8 cellular contexts compared by ENCODE assay signal in genomic region chr6:8102122-8102958, GRCh38.
A peak's percentile ranks its signal among the peaks of the same experiment; 100 is the strongest.
DNase-seq lines count a peak whose midpoint lies in the region; ATAC-seq and TF ChIP-seq lines count a peak whose summit lies in the region.

EEF1E1 (minus strand) TSS chr6:8102548; CDS start chr6:8102521, 27 bp downstream.

- peaks cover 9% of the 10 kb centered on the region for H3K36me3 ChIP-seq in OCI-LY3 (replicated peaks; ENCODE audit: low read depth, low read length)

- DNase-seq in DMS 273 treated with DMSO at 0.1 percent for 48 hours (lab: John Stamatoyannopoulos, UW) (peak; percentile 90), HuH-7.5 (ENCODE audit: low spot score) (peak; percentile 77), epidermal melanocyte (ENCODE audit: insufficient read length, low spot score) (peak; percentile 95), middle frontal gyrus (ENCODE audit: extremely low spot score, low spot score) (peak; percentile 82)
- DNase-seq in activated CD8-positive, alpha-beta memory T cell treated with anti-CD3 and anti-CD28 coated beads, Interleukin-2, amount 50 U/mL, for 48 hours, result peak; percentile 96
- peak; percentile 96 to 97 for DNase-seq in stimulated activated CD8-positive, alpha-beta memory T cell treated with anti-CD3 and anti-CD28 coated beads, Interleukin-2, amount 100 ng/mL, for 1 hour (ENCODE audit: low read depth in 2 of 2)

- H3K4me1 ChIP-seq in OCI-LY3 (ENCODE audit: low read length), result peaks cover 9% of the 10 kb centered on the region

- peak within 1 kb of the TSS; percentile 66 for H2AFZ ChIP-seq in OCI-LY3 (ENCODE audit: low read depth, low read length)

- H3K27ac ChIP-seq in OCI-LY3 (ENCODE audit: low read length), result peak within 1 kb of the TSS; percentile 3; the same call in 1 of the 2 replicates

- TF ChIP-seq CTCF in OCI-LY3 (IDR thresholded peaks at IDR 0.05; ENCODE audit: low read depth, low read length), result no peak

- H3K9me3 ChIP-seq in OCI-LY3 (ENCODE audit: insufficient read depth, low read length), result no peaks in the 10 kb centered on the region

- peaks cover 49% of the 10 kb centered on the region for H3K79me2 ChIP-seq in OCI-LY3 (ENCODE audit: low read length)

- H3K4me2 ChIP-seq in OCI-LY3 (ENCODE audit: low read length), result peak within 1 kb of the TSS; percentile 72

- peak; percentile 99 for ATAC-seq in GM21528 (IDR thresholded peaks at IDR 0.05; ENCODE audit: low FRiP score, unreplicated experiment)

- peaks cover 3% of the 10 kb centered on the region; the same call in 1 of the 2 replicates for H4K20me1 ChIP-seq in OCI-LY3 (ENCODE audit: insufficient read depth, low read length)

- peak within 1 kb of the TSS; percentile 88 for H3K4me3 ChIP-seq in OCI-LY3 (ENCODE audit: low read length)

- H3K27me3 ChIP-seq in OCI-LY3 (ENCODE audit: low read depth, low read length), result no peaks in the 10 kb centered on the region

- peak within 1 kb of the TSS; percentile 82 for H3K9ac ChIP-seq in OCI-LY3 (ENCODE audit: low read length)

Comparison
In these comparisons a context has a peak if more than half of its experiments do, and no peak if none do; other contexts are left out.
1. Peak in every context shown above with its lines: DNase-seq, ATAC-seq, H3K4me3 ChIP-seq and H3K27ac ChIP-seq.